ENCODE assay signal across 30 cellular contexts in the genomic region with DNA sequence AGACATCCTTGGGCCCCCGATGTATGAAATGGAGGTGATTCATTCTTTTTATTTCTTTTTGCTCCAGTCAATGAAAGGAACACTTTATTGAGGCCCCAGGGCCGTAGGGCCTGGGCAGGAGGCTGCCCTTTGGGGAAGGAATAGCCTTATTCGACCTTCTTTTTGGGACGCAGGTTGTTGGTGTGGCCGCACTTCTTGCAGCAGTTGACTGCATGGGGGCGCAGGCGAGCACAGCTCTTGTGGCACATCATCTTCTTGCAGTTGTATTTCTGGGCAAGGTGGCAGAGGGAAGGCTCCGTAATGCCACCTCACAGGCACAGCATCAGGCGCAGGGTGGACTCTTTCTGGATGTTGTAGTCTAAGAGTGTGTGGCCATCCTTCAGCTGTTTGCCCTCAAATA. TPM values are rescaled to one million over a fixed set of nuclear protein-coding genes. Genes with fewer than 3 reads are reported as not detected.
A peak's percentile ranks its signal among the peaks of the same experiment; 100 is the strongest.
DNase-seq lines count a peak whose midpoint lies in the region; FAIRE-seq and TF ChIP-seq lines count a peak whose summit lies in the region.
"Had no signal": no experiment of that assay in that cellular context is flagged by ENCODE, and none has a peak within 500 bp of the region (broad histone marks: within the 10 kb centered on the region; RNA-seq: fewer than 3 reads in every experiment).

No MANE protein-coding gene starts in this region.

- H3K79me2 ChIP-seq in OCI-LY1 (ENCODE audit: insufficient read depth, low read length) (no peaks in the 10 kb centered on the region), neural progenitor cell (ENCODE audit: low read depth) (no peaks in the 10 kb centered on the region), osteoblast (ENCODE audit: insufficient read depth, low read length) (peaks cover 3% of the 10 kb centered on the region)

- H3F3A ChIP-seq in OCI-LY1 (ENCODE audit: insufficient read depth, low read length) (no peaks in the 10 kb centered on the region), neural progenitor cell (ENCODE audit: low read depth) (no peaks in the 10 kb centered on the region)

- H3K27ac ChIP-seq in OCI-LY1 (ENCODE audit: low read depth, low read length, poor library complexity, severe bottlenecking) (no peak overlapping the region), neural progenitor cell (no peak overlapping the region), osteoblast (ENCODE audit: low read depth, low read length) (no peak overlapping the region)
- H3K27ac ChIP-seq: adrenal gland, GM23248, heart right ventricle, lower lobe of right lung had no signal

- DNase-seq in bronchial epithelial cell (ENCODE audit: low read depth) (no peak), neural progenitor cell (ENCODE audit: low spot score) (peak; percentile 8), NCI-H1436 treated with DMSO at 0.1 percent for 48 hours (lab: John Stamatoyannopoulos, UW) (no peak), osteoblast (ENCODE audit: insufficient read length, low spot score, missing footprints) (no peak), mucosa of gallbladder (ENCODE audit: low spot score) (no peak)
- no peak for DNase-seq in effector CD8-positive, alpha-beta T cell (lab: John Stamatoyannopoulos, UW)
- DNase-seq: activated B cell treated with CpG ODN at 0.5 μM for 24 hours; activated CD4-positive, alpha-beta T cell treated with anti-CD3 and anti-CD28 coated beads, Interleukin-2, amount 50 U/mL, for 4 hours; activated naive CD4-positive, alpha-beta T cell treated with Interleukin-2 at 50 U/mL for 16 hours; adrenal gland; C1 segment of cervical spinal cord; COR-L47; dermis blood vessel endothelial cell; GM23248; heart right ventricle; lower lobe of right lung; naive thymus-derived CD8-positive, alpha-beta T cell; NCI-H1417; NCI-H2081; NCI-H345; occipital lobe; SIG-M5; SW 1271; T1000; trophoblast cell had no signal

- no peak for FAIRE-seq in bronchial epithelial cell (lab: Jason Lieb, UNC)
- FAIRE-seq: frontal cortex, HTR-8/SVneo had no signal

- H3K4me1 Mint-ChIP-seq in neural progenitor cell = peaks cover 3% of the 10 kb centered on the region
- H3K4me1 Mint-ChIP-seq: activated B cell treated with CpG ODN at 0.5 μM for 24 hours; stimulated activated memory B cell treated with anti-CD40 and anti-IgM and Interleukin-4, amounts not matched to agents 10 μg/mL and 1 μg/mL and 100 μg/mL, for 72 hours had no signal

- H3K9me3 Mint-ChIP-seq in neural progenitor cell = no peaks in the 10 kb centered on the region
- H3K9me3 Mint-ChIP-seq: activated B cell treated with CpG ODN at 0.5 μM for 24 hours; naive thymus-derived CD8-positive, alpha-beta T cell; stimulated activated memory B cell treated with anti-CD40 and anti-IgM and Interleukin-4, amounts not matched to agents 10 μg/mL and 1 μg/mL and 100 μg/mL, for 72 hours had no signal

- no peaks in the 10 kb centered on the region for H3K27me3 Mint-ChIP-seq in neural progenitor cell (ENCODE audit: insufficient read depth, low read depth)
- H3K27me3 Mint-ChIP-seq: activated B cell treated with CpG ODN at 0.5 μM for 24 hours; naive thymus-derived CD8-positive, alpha-beta T cell; stimulated activated memory B cell treated with anti-CD40 and anti-IgM and Interleukin-4, amounts not matched to agents 10 μg/mL and 1 μg/mL and 100 μg/mL, for 72 hours had no signal

- H3K36me3 ChIP-seq in OCI-LY1 (ENCODE audit: insufficient read depth, low read length) (peaks cover 32% of the 10 kb centered on the region), bronchial epithelial cell (ENCODE audit: control insufficient read depth, insufficient read depth, low read length) (peaks cover 6% of the 10 kb centered on the region), neural progenitor cell (no peaks in the 10 kb centered on the region), osteoblast (ENCODE audit: insufficient read depth, low read length) (peaks cover 15% of the 10 kb centered on the region)

- H3K36me3 Mint-ChIP-seq in neural progenitor cell = peaks cover 34% of the 10 kb centered on the region

- no peaks in the 10 kb centered on the region for H4K20me1 ChIP-seq in OCI-LY1 (ENCODE audit: insufficient read depth, low read length)
- H4K20me1 ChIP-seq in neural progenitor cell (ENCODE audit: low read depth) = no peaks in the 10 kb centered on the region
- H4K20me1 ChIP-seq in osteoblast (ENCODE audit: insufficient read depth, low read length) = peaks cover 9% of the 10 kb centered on the region

- TF ChIP-seq CTCF in GM12874 (IDR thresholded peaks at IDR 0.05; ENCODE audit: insufficient read depth, low read depth, low read length) (0 out of 2 replicates have a peak, but pooled peaks have one; percentile 11), OCI-LY1 (IDR thresholded peaks at IDR 0.05; ENCODE audit: low read length) (peak; percentile 35; the same call in 1 of the 2 replicates), bronchial epithelial cell (IDR thresholded peaks at IDR 0.05; ENCODE audit: insufficient read depth, low read length, severe bottlenecking) (peak; percentile 5), neural progenitor cell (IDR thresholded peaks at IDR 0.05) (peak; percentile 37), osteoblast (IDR thresholded peaks at IDR 0.05; ENCODE audit: extremely low read depth, low read depth, low read length) (no peak)

- H2AFZ ChIP-seq in OCI-LY1 (ENCODE audit: low read length) (no peak overlapping the region), neural progenitor cell (replicated peaks) (no peak overlapping the region), osteoblast (ENCODE audit: low read length) (no peak overlapping the region)
- H2AFZ ChIP-seq: GM23248 had no signal

- no peak overlapping the region for H3K4me2 ChIP-seq in OCI-LY1 (ENCODE audit: low read length)
- no peak overlapping the region for H3K4me2 ChIP-seq in neural progenitor cell
- no peak overlapping the region for H3K4me2 ChIP-seq in osteoblast (ENCODE audit: insufficient read depth, low read length)

- no peaks in the 10 kb centered on the region for H3K27me3 ChIP-seq in OCI-LY1 (ENCODE audit: insufficient read depth, low read length)
- no peaks in the 10 kb centered on the region for H3K27me3 ChIP-seq in bronchial epithelial cell (ENCODE audit: control insufficient read depth, insufficient read depth, low read length)
- no peaks in the 10 kb centered on the region for H3K27me3 ChIP-seq in neural progenitor cell
- H3K27me3 ChIP-seq in osteoblast (ENCODE audit: insufficient read depth, low read length) = no peaks in the 10 kb centered on the region
- H3K27me3 ChIP-seq: adrenal gland, heart right ventricle had no signal

- H3K4me3 ChIP-seq in OCI-LY1 (ENCODE audit: low read depth, low read length, poor library complexity, severe bottlenecking) (no peak overlapping the region), bronchial epithelial cell (ENCODE audit: low read depth, low read length) (no peak overlapping the region), neural progenitor cell (no peak overlapping the region), osteoblast (ENCODE audit: insufficient read depth, low read length) (no peak overlapping the region)
- H3K4me3 ChIP-seq: adrenal gland, GM23248, heart right ventricle, lower lobe of right lung had no signal

- no peak overlapping the region for H3K4me3 Mint-ChIP-seq in neural progenitor cell
- H3K4me3 Mint-ChIP-seq: activated B cell treated with CpG ODN at 0.5 μM for 24 hours; naive thymus-derived CD8-positive, alpha-beta T cell; stimulated activated memory B cell treated with anti-CD40 and anti-IgM and Interleukin-4, amounts not matched to agents 10 μg/mL and 1 μg/mL and 100 μg/mL, for 72 hours had no signal

- H3K9me3 ChIP-seq in OCI-LY1 (ENCODE audit: low read length) (no peaks in the 10 kb centered on the region), neural progenitor cell (ENCODE audit: low read depth) (no peaks in the 10 kb centered on the region), osteoblast (ENCODE audit: low read depth, low read length) (no peaks in the 10 kb centered on the region)
- H3K9me3 ChIP-seq: adrenal gland, heart right ventricle, lower lobe of right lung had no signal

- H3K9me2 ChIP-seq in OCI-LY1 (ENCODE audit: low read depth, low read length) = no peaks in the 10 kb centered on the region

- H3K4me1 ChIP-seq in OCI-LY1 (ENCODE audit: insufficient read depth, low read length, severe bottlenecking) (no peaks in the 10 kb centered on the region), neural progenitor cell (peaks cover 5% of the 10 kb centered on the region), osteoblast (ENCODE audit: insufficient read depth, low read length) (peaks cover 24% of the 10 kb centered on the region)

- H3K9ac ChIP-seq in OCI-LY1 (ENCODE audit: low read length) (no peak overlapping the region), neural progenitor cell (no peak overlapping the region)
- H3K9ac ChIP-seq: GM23248 had no signal

- H3K27ac Mint-ChIP-seq in neural progenitor cell = no peak overlapping the region
- H3K27ac Mint-ChIP-seq: activated B cell treated with CpG ODN at 0.5 μM for 24 hours had no signal

RNA-seq across cellular contexts. Expression of a gene that starts 50.9 kb away (rescaled TPM):
- total RNA-seq in bronchial epithelial cell (59.5 and 60.0 TPM in 2 replicates), neural progenitor cell (ENCODE audit: low replicate concordance) (50.0 and 73.9 TPM in 2 replicates), osteoblast (41.8 and 43.1 TPM in 2 replicates), mucosa of gallbladder (22.2 TPM)
